In genomic region chr2:43542285-43542933, GRCh38 we compare ENCODE assay signal across 8 cellular contexts. TPM values are rescaled to one million over a fixed set of nuclear protein-coding genes. Genes with fewer than 3 reads are reported as not detected.
DNase-seq lines count a peak whose midpoint lies in the region; ATAC-seq and TF ChIP-seq lines count a peak whose summit lies in the region.

No MANE protein-coding gene starts in this region.

- ATAC-seq in SK-N-SH treated with all-trans-retinoic acid at 6 μM for 48 hours (peak; percentile 74), psoas muscle (peak in 1 of 4 donors; percentile 46), GM19351 (IDR thresholded peaks at IDR 0.05; ENCODE audit: unreplicated experiment) (no peak), HG03460 (IDR thresholded peaks at IDR 0.05; ENCODE audit: unreplicated experiment) (no peak)

- intact Hi-C loops in psoas muscle (cut with DNase I): no loop called here

- TF ChIP-seq CTCF in fibroblast of pulmonary artery (IDR thresholded peaks at IDR 0.05; ENCODE audit: low read length, missing control alignments) (peak; percentile 41), psoas muscle (IDR thresholded peaks at IDR 0.05) (peak; percentile 71)

- H3K4me3 ChIP-seq in fibroblast of pulmonary artery (replicated peaks; ENCODE audit: low read depth, low read length) (no peak overlapping the region), psoas muscle (no peak overlapping the region)

- DNase-seq in Caki2 (ENCODE audit: low read depth) (peak; percentile 45), HT1080 (ENCODE audit: low read depth) (peak; percentile 46), fibroblast of pulmonary artery (ENCODE audit: low read depth) (peak; percentile 79), psoas muscle (no peak)
- DNase-seq in activated naive CD4-positive, alpha-beta T cell treated with anti-CD3 and anti-CD28 coated beads, Interleukin-2, amount 50 U/mL, for 16 hours: no peak

- no peaks in the 10 kb centered on the region for H3K9me3 ChIP-seq in psoas muscle

- no peaks in the 10 kb centered on the region for H3K36me3 ChIP-seq in psoas muscle (ENCODE audit: insufficient read depth in 1 of 2, low read depth in 1 of 2)

- 22 to 24% (median 23%) methylated on average over 3 of the region's 3 CpGs for WGBS in psoas muscle, 3 donors

- H3K27me3 ChIP-seq in psoas muscle (ENCODE audit: insufficient read depth in 3 of 3, low read length in 2 of 3): no peaks in the 10 kb centered on the region

- H3K27ac ChIP-seq in psoas muscle: no peak overlapping the region

- peaks cover 9% of the 10 kb centered on the region for H3K4me1 ChIP-seq in psoas muscle

- in situ Hi-C loops in Caki2 (cut with HindIII; ENCODE audit: low pct_unique_long_range_greater_than_20kb, low sequenced_read_pairs): no loop called here

TF ChIP-seq in SK-N-SH treated with all-trans-retinoic acid at 6 μM for 48 hours, 23 proteins besides CTCF, POLR2A, EP300 and RAD21:
- TF ChIP-seq CSRNP3 (CRISPR knock-in tag; IDR thresholded peaks at IDR 0.05) (no peak), ZNF8 (CRISPR knock-in tag; IDR thresholded peaks at IDR 0.05) (no peak), TOX (CRISPR knock-in tag; IDR thresholded peaks at IDR 0.05; ENCODE audit: borderline replicate concordance) (no peak)

RNA-seq across cellular contexts. Expression of gene THADA, which starts 53.4 kb away (rescaled TPM):
- total RNA-seq in Caki2 (2014; rRNA removed; shearing (Covaris generic); ENCODE audit: low replicate concordance): 15.4 and 30.0 TPM in 2 replicates
- 29.5 and 43.5 TPM in 2 replicates for total RNA-seq in HT1080 (2014; rRNA removed; shearing (Covaris generic))
- 13.7 and 15.5 TPM in 2 replicates for polyA plus RNA-seq in HT1080 (2015; cell fraction: cytosol; rRNA removed)
- 73.6 and 76.3 TPM in 2 replicates for polyA plus RNA-seq in HT1080 (2015; cell fraction: nucleus; rRNA removed)
- total RNA-seq in psoas muscle: 10 to 100 TPM; 11.4 to 17.4 (median 12.9) TPM
- polyA plus RNA-seq in psoas muscle: 10 to 100 TPM in 2 of 3 donors, 1 to 10 TPM in 1; 8.1 to 11.6 (median 11.3) TPM

Comparison
In these comparisons a context has a peak if more than half of its experiments do, and no peak if none do; other contexts are left out.
1. DNase-seq: peak in Caki2 (single experiment), HT1080 (single experiment) and fibroblast of pulmonary artery (single experiment); none in psoas muscle (0 of 2) and activated naive CD4-positive, alpha-beta T cell treated with anti-CD3 and anti-CD28 coated beads, Interleukin-2, amount 50 U/mL, for 16 hours (single experiment).